Comparison of ENCODE assay signal across 8 cellular contexts in genomic region chr3:11335056-11335608, GRCh38.
DNase-seq lines count a peak whose midpoint lies in the region; ATAC-seq, FAIRE-seq and TF ChIP-seq lines count a peak whose summit lies in the region.

No MANE protein-coding gene starts in this region.

- no peaks in the 10 kb centered on the region for H3K9me3 Mint-ChIP-seq in endothelial cell (ENCODE audit: unreplicated experiment)

- ATAC-seq in A549 (peak; percentile 93 to 94), GM18870 (IDR thresholded peaks at IDR 0.05; ENCODE audit: unreplicated experiment) (no peak), GM19395 (IDR thresholded peaks at IDR 0.05; ENCODE audit: unreplicated experiment) (no peak)

- in situ Hi-C loops in SK-MEL-5 (cut with HindIII; ENCODE audit: low pct_unique_long_range_greater_than_20kb, low sequenced_read_pairs): no loop called here

- DNase-seq in A549 (ENCODE audit: low read depth in 1 of 2, low spot score in 1 of 2): peak; percentile 55 to 66
- peak; percentile 78 for DNase-seq in EH (ENCODE audit: low read depth)
- peak; percentile 73 for DNase-seq in SK-MEL-5 (ENCODE audit: low read depth, low spot score)
- DNase-seq in endothelial cell (ENCODE audit: low spot score): peak; percentile 38
- DNase-seq in midbrain (lab: John Stamatoyannopoulos, UW): peak; percentile 73

- POLR2A ChIA-PET in A549 (lab: Yijun Ruan, JAX): interaction anchor here (1.7 kb wide), 2 partner anchors 46 to 63 kb away, joined by 3 to 8 read pairs; partner anchors contain the start of gene ATG7

- peak; percentile 80 to 85 for TF ChIP-seq RAD21 in A549 (conservative IDR thresholded peaks at IDR 0.05 in 1 of 2, IDR thresholded peaks at IDR 0.05 in 1 of 2)

- WGBS in A549 (ENCODE audit: missing lambda C conversion rate): 29% methylated on average over 4 of the region's 4 CpGs

- no peaks in the 10 kb centered on the region; the same call in 2 of the 3 replicates for H3K4me1 ChIP-seq in A549
- no peaks in the 10 kb centered on the region for H3K4me1 ChIP-seq in KMS-11 (ENCODE audit: low read depth, poor library complexity, severe bottlenecking)

- no peak overlapping the region for H2AFZ ChIP-seq in KMS-11 (ENCODE audit: low read depth)

- H3K4me3 Mint-ChIP-seq in endothelial cell (ENCODE audit: unreplicated experiment): no peak overlapping the region

- TF ChIP-seq POLR2A in A549 (IDR thresholded peaks at IDR 0.05; ENCODE audit: low read length): no peak

- H3K9me3 ChIP-seq in A549: no peaks in the 10 kb centered on the region

- no peaks in the 10 kb centered on the region for H3K4me1 Mint-ChIP-seq in endothelial cell (ENCODE audit: unreplicated experiment)

- H3K27ac Mint-ChIP-seq in endothelial cell (ENCODE audit: unreplicated experiment): no peak overlapping the region

- TF ChIP-seq CTCF in A549 (IDR thresholded peaks at IDR 0.05) (peak; percentile 86), KMS-11 (conservative IDR thresholded peaks at IDR 0.05; ENCODE audit: low read depth, low read length) (peak; percentile 53), endothelial cell (IDR thresholded peaks at IDR 0.05; ENCODE audit: unreplicated experiment) (peak; percentile 53)

- H3K36me3 ChIP-seq in KMS-11 (ENCODE audit: insufficient read depth): no peaks in the 10 kb centered on the region

- no peaks in the 10 kb centered on the region for H3K27me3 ChIP-seq in KMS-11 (ENCODE audit: insufficient read depth, low read depth)

- peaks cover 3% of the 10 kb centered on the region for H3K27me3 Mint-ChIP-seq in endothelial cell (ENCODE audit: unreplicated experiment)

- no peak overlapping the region for H3K4me3 ChIP-seq in A549
- no peak overlapping the region for H3K4me3 ChIP-seq in KMS-11 (IDR thresholded peaks at IDR 0.05; ENCODE audit: insufficient read depth, low read depth, low read length)

- no peak overlapping the region for H3K9ac ChIP-seq in KMS-11

- TF ChIP-seq EP300 in A549 (IDR thresholded peaks at IDR 0.05): no peak

- H3K27ac ChIP-seq in A549 (0 out of 6 replicates have a peak overlapping the region, but pooled peaks of 1 of the 2 experiments have one; percentile 7), KMS-11 (no peak overlapping the region)

- no peaks in the 10 kb centered on the region for H4K20me1 ChIP-seq in KMS-11 (ENCODE audit: insufficient read depth)

- FAIRE-seq in A549 (lab: Jason Lieb, UNC): no peak

- H3K4me2 ChIP-seq in A549: 0 out of 3 replicates have a peak overlapping the region, but pooled peaks have one; percentile 23
- H3K4me2 ChIP-seq in KMS-11: no peak overlapping the region

- CTCF ChIA-PET in A549 (lab: Yijun Ruan, JAX): interaction anchor here (0.5 to 5.8 kb wide), 63 partner anchors 9 to 588 kb away, joined by 3 to 90 read pairs (median 4); partner anchors contain the start of genes ATG7 and HRH1

- H3K36me3 Mint-ChIP-seq in endothelial cell (ENCODE audit: low read depth, unreplicated experiment): no peaks in the 10 kb centered on the region

- no peaks in the 10 kb centered on the region for H3K79me2 ChIP-seq in KMS-11 (ENCODE audit: insufficient read depth, low read depth)

TF ChIP-seq in A549, 52 proteins besides CTCF, POLR2A, EP300 and RAD21:
- no peak for TF ChIP-seq ESRRA (IDR thresholded peaks at IDR 0.05; ENCODE audit: borderline replicate concordance, low read length)
- no peak for TF ChIP-seq ZNF302 (CRISPR knock-in tag; IDR thresholded peaks at IDR 0.05)
- peak; percentile 72 for TF ChIP-seq SMC3 (IDR thresholded peaks at IDR 0.05)
- no peak for TF ChIP-seq E2F6 (IDR thresholded peaks at IDR 0.05; ENCODE audit: borderline replicate concordance, low read depth)
- TF ChIP-seq, protein P1, sequence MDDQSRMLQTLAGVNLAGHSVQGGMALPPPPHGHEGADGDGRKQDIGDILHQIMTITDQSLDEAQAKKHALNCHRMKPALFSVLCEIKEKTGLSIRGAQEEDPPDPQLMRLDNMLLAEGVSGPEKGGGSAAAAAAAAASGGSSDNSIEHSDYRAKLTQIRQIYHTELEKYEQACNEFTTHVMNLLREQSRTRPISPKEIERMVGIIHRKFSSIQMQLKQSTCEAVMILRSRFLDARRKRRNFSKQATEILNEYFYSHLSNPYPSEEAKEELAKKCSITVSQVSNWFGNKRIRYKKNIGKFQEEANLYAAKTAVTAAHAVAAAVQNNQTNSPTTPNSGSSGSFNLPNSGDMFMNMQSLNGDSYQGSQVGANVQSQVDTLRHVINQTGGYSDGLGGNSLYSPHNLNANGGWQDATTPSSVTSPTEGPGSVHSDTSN (IDR thresholded peaks at IDR 0.05): no peak
- no peak for TF ChIP-seq CHD4 (IDR thresholded peaks at IDR 0.05; ENCODE audit: borderline replicate concordance)
- TF ChIP-seq HOXB5 (CRISPR knock-in tag; IDR thresholded peaks at IDR 0.05): no peak
- TF ChIP-seq MAZ (IDR thresholded peaks at IDR 0.05; ENCODE audit: borderline replicate concordance, low read depth, low read length): no peak
TF ChIP-seq in A549: peak in this region for 1.

Comparison
In these comparisons a context has a peak if more than half of its experiments do, and no peak if none do; other contexts are left out.
1. ATAC-seq: peak in A549 (2 of 2); none in GM18870 (single experiment) and GM19395 (single experiment).
2. Peak in every context shown above with its lines, with median percentiles within 50 percentile points of each other: DNase-seq and CTCF ChIP-seq.